Comparison of ENCODE assay signal across 1 cellular context in genomic region chr15:98647026-98647773, GRCh38.
TF ChIP-seq lines count a peak whose summit lies in the region.

No MANE protein-coding gene starts in this region.

TF ChIP-seq in HepG2, 621 proteins besides CTCF, POLR2A, EP300 and RAD21 (continued from another document and continues in another):
- TF ChIP-seq DBP (CRISPR knock-in tag; IDR thresholded peaks at IDR 0.05; ENCODE audit: not compliant biosample characterization), result no peak
- TF ChIP-seq ZNF225 (CRISPR knock-in tag; IDR thresholded peaks at IDR 0.05), result no peak
- no peak for TF ChIP-seq ZNF282 (IDR thresholded peaks at IDR 0.05; ENCODE audit: partially characterized antibody)
- TF ChIP-seq NFE2L1 (CRISPR knock-in tag; IDR thresholded peaks at IDR 0.05; ENCODE audit: borderline replicate concordance), result no peak
- no peak for TF ChIP-seq ZNF44 (CRISPR knock-in tag; IDR thresholded peaks at IDR 0.05)
- TF ChIP-seq RAD51 (IDR thresholded peaks at IDR 0.05; ENCODE audit: borderline replicate concordance), result no peak
- TF ChIP-seq DNMT1 (CRISPR knock-in tag; IDR thresholded peaks at IDR 0.05), result no peak
- TF ChIP-seq ZNF317 (CRISPR knock-in tag; IDR thresholded peaks at IDR 0.05), result no peak
- TF ChIP-seq ZNF546 (CRISPR knock-in tag; conservative IDR thresholded peaks at IDR 0.05), result 0 out of 2 replicates have a peak, but pooled peaks have one; percentile 47
- TF ChIP-seq TSC22D2 (CRISPR knock-in tag; IDR thresholded peaks at IDR 0.05; ENCODE audit: borderline replicate concordance), result 0 out of 2 replicates have a peak, but pooled peaks have one; percentile 50
- TF ChIP-seq ZKSCAN5 (CRISPR knock-in tag; IDR thresholded peaks at IDR 0.05), result no peak
- TF ChIP-seq ZBED4 (CRISPR knock-in tag; IDR thresholded peaks at IDR 0.05; ENCODE audit: borderline replicate concordance), result no peak
- no peak for TF ChIP-seq PPARG (CRISPR knock-in tag; conservative IDR thresholded peaks at IDR 0.05)
- no peak for TF ChIP-seq ZNF644 (CRISPR knock-in tag; IDR thresholded peaks at IDR 0.05; ENCODE audit: low read depth)
- no peak for TF ChIP-seq PREB (CRISPR knock-in tag; IDR thresholded peaks at IDR 0.05)
- TF ChIP-seq TEAD3 (CRISPR knock-in tag; optimal IDR thresholded peaks at IDR 0.05; ENCODE audit: borderline replicate concordance), result no peak
- no peak for TF ChIP-seq HNF4A (CRISPR knock-in tag; IDR thresholded peaks at IDR 0.05)
- no peak for TF ChIP-seq KIAA2018 (CRISPR knock-in tag; IDR thresholded peaks at IDR 0.05; ENCODE audit: borderline replicate concordance)
- TF ChIP-seq ZNF224 (CRISPR knock-in tag; IDR thresholded peaks at IDR 0.05), result no peak
- TF ChIP-seq, protein P1, sequence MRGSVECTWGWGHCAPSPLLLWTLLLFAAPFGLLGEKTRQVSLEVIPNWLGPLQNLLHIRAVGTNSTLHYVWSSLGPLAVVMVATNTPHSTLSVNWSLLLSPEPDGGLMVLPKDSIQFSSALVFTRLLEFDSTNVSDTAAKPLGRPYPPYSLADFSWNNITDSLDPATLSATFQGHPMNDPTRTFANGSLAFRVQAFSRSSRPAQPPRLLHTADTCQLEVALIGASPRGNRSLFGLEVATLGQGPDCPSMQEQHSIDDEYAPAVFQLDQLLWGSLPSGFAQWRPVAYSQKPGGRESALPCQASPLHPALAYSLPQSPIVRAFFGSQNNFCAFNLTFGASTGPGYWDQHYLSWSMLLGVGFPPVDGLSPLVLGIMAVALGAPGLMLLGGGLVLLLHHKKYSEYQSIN (CRISPR knock-in tag; IDR thresholded peaks at IDR 0.05; ENCODE audit: borderline replicate concordance), result no peak
- TF ChIP-seq BHLHE40 (IDR thresholded peaks at IDR 0.05; ENCODE audit: low read length), result no peak
- peak; percentile 94; the same call in 1 of the 2 replicates for TF ChIP-seq BCL3 (CRISPR knock-in tag; IDR thresholded peaks at IDR 0.05)
- peak; percentile 58 for TF ChIP-seq SAP130 (CRISPR knock-in tag; IDR thresholded peaks at IDR 0.05; ENCODE audit: low read depth)
- no peak for TF ChIP-seq GTF3A (CRISPR knock-in tag; conservative IDR thresholded peaks at IDR 0.05)
- TF ChIP-seq HES4 (CRISPR knock-in tag; IDR thresholded peaks at IDR 0.05; ENCODE audit: borderline replicate concordance), result peak; percentile 96
- no peak for TF ChIP-seq CEBPG (CRISPR knock-in tag; IDR thresholded peaks at IDR 0.05)
- TF ChIP-seq MXI1 (IDR thresholded peaks at IDR 0.05; ENCODE audit: borderline replicate concordance, low read depth, low read length), result peak; percentile 82; the same call in 1 of the 3 replicates
- TF ChIP-seq FOXA1 (IDR thresholded peaks at IDR 0.05), result no peak
- no peak for TF ChIP-seq FOXA1 (CRISPR knock-in tag; IDR thresholded peaks at IDR 0.05)
- TF ChIP-seq ZBTB3 (CRISPR knock-in tag; IDR thresholded peaks at IDR 0.05; ENCODE audit: borderline replicate concordance, low read depth), result no peak
- TF ChIP-seq GZF1 (CRISPR knock-in tag; IDR thresholded peaks at IDR 0.05), result no peak
- TF ChIP-seq, protein P2, sequence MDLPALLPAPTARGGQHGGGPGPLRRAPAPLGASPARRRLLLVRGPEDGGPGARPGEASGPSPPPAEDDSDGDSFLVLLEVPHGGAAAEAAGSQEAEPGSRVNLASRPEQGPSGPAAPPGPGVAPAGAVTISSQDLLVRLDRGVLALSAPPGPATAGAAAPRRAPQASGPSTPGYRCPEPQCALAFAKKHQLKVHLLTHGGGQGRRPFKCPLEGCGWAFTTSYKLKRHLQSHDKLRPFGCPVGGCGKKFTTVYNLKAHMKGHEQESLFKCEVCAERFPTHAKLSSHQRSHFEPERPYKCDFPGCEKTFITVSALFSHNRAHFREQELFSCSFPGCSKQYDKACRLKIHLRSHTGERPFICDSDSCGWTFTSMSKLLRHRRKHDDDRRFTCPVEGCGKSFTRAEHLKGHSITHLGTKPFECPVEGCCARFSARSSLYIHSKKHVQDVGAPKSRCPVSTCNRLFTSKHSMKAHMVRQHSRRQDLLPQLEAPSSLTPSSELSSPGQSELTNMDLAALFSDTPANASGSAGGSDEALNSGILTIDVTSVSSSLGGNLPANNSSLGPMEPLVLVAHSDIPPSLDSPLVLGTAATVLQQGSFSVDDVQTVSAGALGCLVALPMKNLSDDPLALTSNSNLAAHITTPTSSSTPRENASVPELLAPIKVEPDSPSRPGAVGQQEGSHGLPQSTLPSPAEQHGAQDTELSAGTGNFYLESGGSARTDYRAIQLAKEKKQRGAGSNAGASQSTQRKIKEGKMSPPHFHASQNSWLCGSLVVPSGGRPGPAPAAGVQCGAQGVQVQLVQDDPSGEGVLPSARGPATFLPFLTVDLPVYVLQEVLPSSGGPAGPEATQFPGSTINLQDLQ (CRISPR knock-in tag; IDR thresholded peaks at IDR 0.05), result peak; percentile 72; the same call in 1 of the 2 replicates
- no peak for TF ChIP-seq ZNF256 (CRISPR knock-in tag; conservative IDR thresholded peaks at IDR 0.05)
- TF ChIP-seq PITX1 (CRISPR knock-in tag; IDR thresholded peaks at IDR 0.05), result peak; percentile 42; the same call in 1 of the 2 replicates
- TF ChIP-seq ZSCAN22 (CRISPR knock-in tag; IDR thresholded peaks at IDR 0.05), result no peak
- TF ChIP-seq TFDP1 (CRISPR knock-in tag; IDR thresholded peaks at IDR 0.05; ENCODE audit: borderline replicate concordance), result peak; percentile 81; the same call in 1 of the 2 replicates
- no peak for TF ChIP-seq TRIM24 (CRISPR knock-in tag; IDR thresholded peaks at IDR 0.05)
- TF ChIP-seq CC2D1A (CRISPR knock-in tag; IDR thresholded peaks at IDR 0.05), result no peak
- no peak for TF ChIP-seq HNRNPUL1 (IDR thresholded peaks at IDR 0.05; ENCODE audit: low read depth, low read length)
- TF ChIP-seq ZNF124 (CRISPR knock-in tag; IDR thresholded peaks at IDR 0.05), result no peak
- TF ChIP-seq CEBPB (IDR thresholded peaks at IDR 0.05; ENCODE audit: borderline replicate concordance, low read depth, low read length), result no peak
- no peak; the same call in 1 of the 2 replicates for TF ChIP-seq SPEN (CRISPR knock-in tag; IDR thresholded peaks at IDR 0.05; ENCODE audit: low read depth)
- peak; percentile 79; the same call in 1 of the 2 replicates for TF ChIP-seq RNF2 (conservative IDR thresholded peaks at IDR 0.05; ENCODE audit: low read depth)
